In the genomic region with DNA sequence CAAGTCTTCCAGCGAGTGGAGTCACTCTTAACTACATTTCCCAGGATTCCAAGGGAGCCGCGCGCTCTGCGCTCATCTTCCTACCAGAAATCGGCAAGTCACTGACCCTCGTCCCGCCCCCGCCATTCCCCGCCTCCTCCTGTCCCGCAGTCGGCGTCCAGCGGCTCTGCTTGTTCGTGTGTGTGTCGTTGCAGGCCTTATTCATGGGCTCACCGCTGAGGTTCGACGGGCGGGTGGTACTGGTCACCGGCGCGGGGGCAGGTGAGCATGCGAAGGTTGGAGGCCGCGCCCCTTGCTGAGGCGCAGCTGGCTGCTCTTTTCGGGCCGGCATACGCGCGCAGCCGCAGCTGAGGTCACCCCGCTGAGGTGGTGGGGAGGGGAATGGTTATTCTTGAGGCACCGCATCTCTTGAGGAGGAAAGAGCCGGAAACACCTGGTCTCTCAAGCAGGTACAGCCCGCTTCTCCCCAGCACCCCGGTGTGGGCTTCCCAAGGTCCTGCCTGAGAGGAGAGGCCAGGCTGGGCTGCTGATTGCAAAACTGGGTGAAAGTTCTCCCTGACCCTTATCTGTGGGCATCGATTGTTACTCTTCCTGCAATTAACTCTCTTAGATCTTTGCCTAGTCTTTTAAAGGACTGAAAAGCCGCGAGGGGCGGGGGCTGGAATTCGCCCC, we compare ENCODE assay signal across 1 cellular context.
TF ChIP-seq lines count a peak whose summit lies in the region.

A gene with protein sequence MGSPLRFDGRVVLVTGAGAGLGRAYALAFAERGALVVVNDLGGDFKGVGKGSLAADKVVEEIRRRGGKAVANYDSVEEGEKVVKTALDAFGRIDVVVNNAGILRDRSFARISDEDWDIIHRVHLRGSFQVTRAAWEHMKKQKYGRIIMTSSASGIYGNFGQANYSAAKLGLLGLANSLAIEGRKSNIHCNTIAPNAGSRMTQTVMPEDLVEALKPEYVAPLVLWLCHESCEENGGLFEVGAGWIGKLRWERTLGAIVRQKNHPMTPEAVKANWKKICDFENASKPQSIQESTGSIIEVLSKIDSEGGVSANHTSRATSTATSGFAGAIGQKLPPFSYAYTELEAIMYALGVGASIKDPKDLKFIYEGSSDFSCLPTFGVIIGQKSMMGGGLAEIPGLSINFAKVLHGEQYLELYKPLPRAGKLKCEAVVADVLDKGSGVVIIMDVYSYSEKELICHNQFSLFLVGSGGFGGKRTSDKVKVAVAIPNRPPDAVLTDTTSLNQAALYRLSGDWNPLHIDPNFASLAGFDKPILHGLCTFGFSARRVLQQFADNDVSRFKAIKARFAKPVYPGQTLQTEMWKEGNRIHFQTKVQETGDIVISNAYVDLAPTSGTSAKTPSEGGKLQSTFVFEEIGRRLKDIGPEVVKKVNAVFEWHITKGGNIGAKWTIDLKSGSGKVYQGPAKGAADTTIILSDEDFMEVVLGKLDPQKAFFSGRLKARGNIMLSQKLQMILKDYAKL (plus strand): TSS at position 125 of the 672 bp plus-strand sequence. CDS start 79 bp downstream, at position 204.

TF ChIP-seq in K562, 482 proteins besides CTCF, POLR2A, EP300 and RAD21 (continued from another document and continues in another):
- TF ChIP-seq, protein P1, sequence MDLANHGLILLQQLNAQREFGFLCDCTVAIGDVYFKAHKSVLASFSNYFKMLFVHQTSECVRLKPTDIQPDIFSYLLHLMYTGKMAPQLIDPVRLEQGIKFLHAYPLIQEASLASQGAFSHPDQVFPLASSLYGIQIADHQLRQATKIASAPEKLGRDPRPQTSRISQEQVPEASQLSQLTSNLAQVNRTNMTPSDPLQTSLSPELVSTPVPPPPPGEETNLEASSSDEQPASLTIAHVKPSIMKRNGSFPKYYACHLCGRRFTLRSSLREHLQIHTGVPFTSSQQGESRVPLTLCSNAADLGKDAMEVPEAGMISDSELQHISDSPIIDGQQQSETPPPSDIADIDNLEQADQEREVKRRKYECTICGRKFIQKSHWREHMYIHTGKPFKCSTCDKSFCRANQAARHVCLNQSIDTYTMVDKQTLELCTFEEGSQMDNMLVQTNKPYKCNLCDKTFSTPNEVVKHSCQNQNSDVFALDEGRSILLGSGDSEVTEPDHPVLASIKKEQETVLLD (IDR thresholded peaks at IDR 0.05): peak; percentile 81; the same call in 1 of the 2 replicates
- TF ChIP-seq SIX5 (IDR thresholded peaks at IDR 0.05; ENCODE audit: borderline replicate concordance in 1 of 2, insufficient read depth in 1 of 2, low read depth in 1 of 2, low read length in 2 of 2) (peak; percentile 60 to 65; a peak in 2 of 4 replicates), ZNF24 (IDR thresholded peaks at IDR 0.05) (0 out of 2 replicates have a peak, but pooled peaks have one; percentile 6), DMBX1 (CRISPR knock-in tag; IDR thresholded peaks at IDR 0.05; ENCODE audit: borderline replicate concordance) (0 out of 2 replicates have a peak, but pooled peaks have one; percentile 18), PHF20 (IDR thresholded peaks at IDR 0.05; ENCODE audit: partially characterized antibody) (peak; percentile 48), ZNF212 (CRISPR knock-in tag; IDR thresholded peaks at IDR 0.05) (no peak), RBBP5 (IDR thresholded peaks at IDR 0.05; ENCODE audit: borderline replicate concordance, insufficient read depth, low read length, poor library complexity, severe bottlenecking) (peak; percentile 60), KDM2B (CRISPR knock-in tag; IDR thresholded peaks at IDR 0.05) (no peak), ZFX (CRISPR knock-in tag; IDR thresholded peaks at IDR 0.05) (peak; percentile 96), RB1 (IDR thresholded peaks at IDR 0.05; ENCODE audit: low read depth) (peak; percentile 68; the same call in 1 of the 2 replicates), CBX1 (IDR thresholded peaks at IDR 0.05; ENCODE audit: low read depth) (peak; percentile 22; the same call in 1 of the 2 replicates), CREM (IDR thresholded peaks at IDR 0.05; ENCODE audit: low read depth) (peak; percentile 79), TRIM24 (IDR thresholded peaks at IDR 0.05) (peak in 1 of 2 experiments; percentile 60; a peak in 2 of 4 replicates), ZNF785 (CRISPR knock-in tag; IDR thresholded peaks at IDR 0.05) (no peak), ZNF444 (CRISPR knock-in tag; IDR thresholded peaks at IDR 0.05) (0 out of 2 replicates have a peak, but pooled peaks have one; percentile 37), KDM4B (IDR thresholded peaks at IDR 0.05; ENCODE audit: borderline replicate concordance in 2 of 2, low read depth in 1 of 2) (0 out of 4 replicates have a peak, but pooled peaks of 1 of the 2 experiments have one; percentile 21), NFIC (IDR thresholded peaks at IDR 0.05) (peak; percentile 37; the same call in 1 of the 2 replicates), POLR2H (tag; IDR thresholded peaks at IDR 0.05; ENCODE audit: low read depth) (no peak), ZNF707 (CRISPR knock-in tag; conservative IDR thresholded peaks at IDR 0.05) (no peak), ZSCAN29 (IDR thresholded peaks at IDR 0.05) (no peak), ZBED1 (IDR thresholded peaks at IDR 0.05) (no peak), HDAC2 (IDR thresholded peaks at IDR 0.05) (peak; percentile 64), MTA2 (IDR thresholded peaks at IDR 0.05; ENCODE audit: low read depth) (no peak), SIN3A (IDR thresholded peaks at IDR 0.05; ENCODE audit: borderline replicate concordance in 2 of 2, control insufficient read depth in 1 of 2, low read depth in 2 of 2, low read length in 2 of 2) (peak in 1 of 2 experiments; percentile 47; a peak in 2 of 4 replicates), MEF2D (tag; conservative IDR thresholded peaks at IDR 0.05; ENCODE audit: low read depth) (0 out of 2 replicates have a peak, but pooled peaks have one; percentile 27), ATF7 (IDR thresholded peaks at IDR 0.05) (peak; percentile 78; the same call in 1 of the 2 replicates), ATF1 (CRISPR knock-in tag; IDR thresholded peaks at IDR 0.05) (no peak), ATF1 (tag; IDR thresholded peaks at IDR 0.05) (peak; percentile 82), HDAC1 (IDR thresholded peaks at IDR 0.05) (peak in 1 of 2 experiments; percentile 84; a peak in 2 of 4 replicates), DPF2 (IDR thresholded peaks at IDR 0.05) (peak; percentile 45; the same call in 1 of the 2 replicates), NCOR1 (IDR thresholded peaks at IDR 0.05) (peak; percentile 42; the same call in 1 of the 2 replicates)
- TF ChIP-seq, protein P2, sequence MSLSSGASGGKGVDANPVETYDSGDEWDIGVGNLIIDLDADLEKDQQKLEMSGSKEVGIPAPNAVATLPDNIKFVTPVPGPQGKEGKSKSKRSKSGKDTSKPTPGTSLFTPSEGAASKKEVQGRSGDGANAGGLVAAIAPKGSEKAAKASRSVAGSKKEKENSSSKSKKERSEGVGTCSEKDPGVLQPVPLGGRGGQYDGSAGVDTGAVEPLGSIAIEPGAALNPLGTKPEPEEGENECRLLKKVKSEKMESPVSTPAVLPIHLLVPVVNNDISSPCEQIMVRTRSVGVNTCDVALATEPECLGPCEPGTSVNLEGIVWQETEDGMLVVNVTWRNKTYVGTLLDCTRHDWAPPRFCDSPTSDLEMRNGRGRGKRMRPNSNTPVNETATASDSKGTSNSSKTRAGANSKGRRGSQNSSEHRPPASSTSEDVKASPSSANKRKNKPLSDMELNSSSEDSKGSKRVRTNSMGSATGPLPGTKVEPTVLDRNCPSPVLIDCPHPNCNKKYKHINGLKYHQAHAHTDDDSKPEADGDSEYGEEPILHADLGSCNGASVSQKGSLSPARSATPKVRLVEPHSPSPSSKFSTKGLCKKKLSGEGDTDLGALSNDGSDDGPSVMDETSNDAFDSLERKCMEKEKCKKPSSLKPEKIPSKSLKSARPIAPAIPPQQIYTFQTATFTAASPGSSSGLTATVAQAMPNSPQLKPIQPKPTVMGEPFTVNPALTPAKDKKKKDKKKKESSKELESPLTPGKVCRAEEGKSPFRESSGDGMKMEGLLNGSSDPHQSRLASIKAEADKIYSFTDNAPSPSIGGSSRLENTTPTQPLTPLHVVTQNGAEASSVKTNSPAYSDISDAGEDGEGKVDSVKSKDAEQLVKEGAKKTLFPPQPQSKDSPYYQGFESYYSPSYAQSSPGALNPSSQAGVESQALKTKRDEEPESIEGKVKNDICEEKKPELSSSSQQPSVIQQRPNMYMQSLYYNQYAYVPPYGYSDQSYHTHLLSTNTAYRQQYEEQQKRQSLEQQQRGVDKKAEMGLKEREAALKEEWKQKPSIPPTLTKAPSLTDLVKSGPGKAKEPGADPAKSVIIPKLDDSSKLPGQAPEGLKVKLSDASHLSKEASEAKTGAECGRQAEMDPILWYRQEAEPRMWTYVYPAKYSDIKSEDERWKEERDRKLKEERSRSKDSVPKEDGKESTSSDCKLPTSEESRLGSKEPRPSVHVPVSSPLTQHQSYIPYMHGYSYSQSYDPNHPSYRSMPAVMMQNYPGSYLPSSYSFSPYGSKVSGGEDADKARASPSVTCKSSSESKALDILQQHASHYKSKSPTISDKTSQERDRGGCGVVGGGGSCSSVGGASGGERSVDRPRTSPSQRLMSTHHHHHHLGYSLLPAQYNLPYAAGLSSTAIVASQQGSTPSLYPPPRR (CRISPR knock-in tag; IDR thresholded peaks at IDR 0.05; ENCODE audit: borderline replicate concordance): 0 out of 2 replicates have a peak, but pooled peaks have one; percentile 38
- TF ChIP-seq, protein P3, sequence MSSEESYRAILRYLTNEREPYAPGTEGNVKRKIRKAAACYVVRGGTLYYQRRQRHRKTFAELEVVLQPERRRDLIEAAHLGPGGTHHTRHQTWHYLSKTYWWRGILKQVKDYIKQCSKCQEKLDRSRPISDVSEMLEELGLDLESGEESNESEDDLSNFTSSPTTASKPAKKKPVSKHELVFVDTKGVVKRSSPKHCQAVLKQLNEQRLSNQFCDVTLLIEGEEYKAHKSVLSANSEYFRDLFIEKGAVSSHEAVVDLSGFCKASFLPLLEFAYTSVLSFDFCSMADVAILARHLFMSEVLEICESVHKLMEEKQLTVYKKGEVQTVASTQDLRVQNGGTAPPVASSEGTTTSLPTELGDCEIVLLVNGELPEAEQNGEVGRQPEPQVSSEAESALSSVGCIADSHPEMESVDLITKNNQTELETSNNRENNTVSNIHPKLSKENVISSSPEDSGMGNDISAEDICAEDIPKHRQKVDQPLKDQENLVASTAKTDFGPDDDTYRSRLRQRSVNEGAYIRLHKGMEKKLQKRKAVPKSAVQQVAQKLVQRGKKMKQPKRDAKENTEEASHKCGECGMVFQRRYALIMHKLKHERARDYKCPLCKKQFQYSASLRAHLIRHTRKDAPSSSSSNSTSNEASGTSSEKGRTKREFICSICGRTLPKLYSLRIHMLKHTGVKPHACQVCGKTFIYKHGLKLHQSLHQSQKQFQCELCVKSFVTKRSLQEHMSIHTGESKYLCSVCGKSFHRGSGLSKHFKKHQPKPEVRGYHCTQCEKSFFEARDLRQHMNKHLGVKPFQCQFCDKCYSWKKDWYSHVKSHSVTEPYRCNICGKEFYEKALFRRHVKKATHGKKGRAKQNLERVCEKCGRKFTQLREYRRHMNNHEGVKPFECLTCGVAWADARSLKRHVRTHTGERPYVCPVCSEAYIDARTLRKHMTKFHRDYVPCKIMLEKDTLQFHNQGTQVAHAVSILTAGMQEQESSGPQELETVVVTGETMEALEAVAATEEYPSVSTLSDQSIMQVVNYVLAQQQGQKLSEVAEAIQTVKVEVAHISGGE (CRISPR knock-in tag; IDR thresholded peaks at IDR 0.05): peak in 1 of 3 experiments; percentile 90; a peak in 2 of 6 replicates
- TF ChIP-seq, protein P4, sequence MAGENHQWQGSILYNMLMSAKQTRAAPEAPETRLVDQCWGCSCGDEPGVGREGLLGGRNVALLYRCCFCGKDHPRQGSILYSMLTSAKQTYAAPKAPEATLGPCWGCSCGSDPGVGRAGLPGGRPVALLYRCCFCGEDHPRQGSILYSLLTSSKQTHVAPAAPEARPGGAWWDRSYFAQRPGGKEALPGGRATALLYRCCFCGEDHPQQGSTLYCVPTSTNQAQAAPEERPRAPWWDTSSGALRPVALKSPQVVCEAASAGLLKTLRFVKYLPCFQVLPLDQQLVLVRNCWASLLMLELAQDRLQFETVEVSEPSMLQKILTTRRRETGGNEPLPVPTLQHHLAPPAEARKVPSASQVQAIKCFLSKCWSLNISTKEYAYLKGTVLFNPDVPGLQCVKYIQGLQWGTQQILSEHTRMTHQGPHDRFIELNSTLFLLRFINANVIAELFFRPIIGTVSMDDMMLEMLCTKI (IDR thresholded peaks at IDR 0.05; ENCODE audit: partially characterized antibody): no peak
- TF ChIP-seq, protein P5, sequence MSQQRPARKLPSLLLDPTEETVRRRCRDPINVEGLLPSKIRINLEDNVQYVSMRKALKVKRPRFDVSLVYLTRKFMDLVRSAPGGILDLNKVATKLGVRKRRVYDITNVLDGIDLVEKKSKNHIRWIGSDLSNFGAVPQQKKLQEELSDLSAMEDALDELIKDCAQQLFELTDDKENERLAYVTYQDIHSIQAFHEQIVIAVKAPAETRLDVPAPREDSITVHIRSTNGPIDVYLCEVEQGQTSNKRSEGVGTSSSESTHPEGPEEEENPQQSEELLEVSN (IDR thresholded peaks at IDR 0.05; ENCODE audit: borderline replicate concordance in 1 of 2, extremely low read depth in 1 of 2, insufficient read depth in 1 of 2, insufficient read length in 1 of 2, low read depth in 1 of 2, low read length in 1 of 2, poor library complexity in 1 of 2, severe bottlenecking in 1 of 2): peak; percentile 37 to 64
- TF ChIP-seq, protein P6, sequence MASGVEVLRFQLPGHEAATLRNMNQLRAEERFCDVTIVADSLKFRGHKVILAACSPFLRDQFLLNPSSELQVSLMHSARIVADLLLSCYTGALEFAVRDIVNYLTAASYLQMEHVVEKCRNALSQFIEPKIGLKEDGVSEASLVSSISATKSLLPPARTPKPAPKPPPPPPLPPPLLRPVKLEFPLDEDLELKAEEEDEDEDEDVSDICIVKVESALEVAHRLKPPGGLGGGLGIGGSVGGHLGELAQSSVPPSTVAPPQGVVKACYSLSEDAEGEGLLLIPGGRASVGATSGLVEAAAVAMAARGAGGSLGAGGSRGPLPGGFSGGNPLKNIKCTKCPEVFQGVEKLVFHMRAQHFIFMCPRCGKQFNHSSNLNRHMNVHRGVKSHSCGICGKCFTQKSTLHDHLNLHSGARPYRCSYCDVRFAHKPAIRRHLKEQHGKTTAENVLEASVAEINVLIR (CRISPR knock-in tag; IDR thresholded peaks at IDR 0.05): 0 out of 2 replicates have a peak, but pooled peaks have one; percentile 24
- TF ChIP-seq, protein P7, sequence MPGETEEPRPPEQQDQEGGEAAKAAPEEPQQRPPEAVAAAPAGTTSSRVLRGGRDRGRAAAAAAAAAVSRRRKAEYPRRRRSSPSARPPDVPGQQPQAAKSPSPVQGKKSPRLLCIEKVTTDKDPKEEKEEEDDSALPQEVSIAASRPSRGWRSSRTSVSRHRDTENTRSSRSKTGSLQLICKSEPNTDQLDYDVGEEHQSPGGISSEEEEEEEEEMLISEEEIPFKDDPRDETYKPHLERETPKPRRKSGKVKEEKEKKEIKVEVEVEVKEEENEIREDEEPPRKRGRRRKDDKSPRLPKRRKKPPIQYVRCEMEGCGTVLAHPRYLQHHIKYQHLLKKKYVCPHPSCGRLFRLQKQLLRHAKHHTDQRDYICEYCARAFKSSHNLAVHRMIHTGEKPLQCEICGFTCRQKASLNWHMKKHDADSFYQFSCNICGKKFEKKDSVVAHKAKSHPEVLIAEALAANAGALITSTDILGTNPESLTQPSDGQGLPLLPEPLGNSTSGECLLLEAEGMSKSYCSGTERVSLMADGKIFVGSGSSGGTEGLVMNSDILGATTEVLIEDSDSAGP (CRISPR knock-in tag; IDR thresholded peaks at IDR 0.05): 0 out of 2 replicates have a peak, but pooled peaks have one; percentile 65
